In genomic region chr19:47210689-47211316, GRCh38 we compare ENCODE assay signal across 8 cellular contexts. TPM values are rescaled to one million over a fixed set of nuclear protein-coding genes. Genes with fewer than 3 reads are reported as not detected.
DNase-seq lines count a peak whose midpoint lies in the region; ATAC-seq, FAIRE-seq and TF ChIP-seq lines count a peak whose summit lies in the region.

No MANE protein-coding gene starts in this region.

- H3K27ac ChIP-seq in ACC112 (ENCODE audit: low read depth, low read length) (peak overlapping the region; percentile 29; the same call in 1 of the 2 replicates), right lobe of liver (no peak overlapping the region)

- no peaks in the 10 kb centered on the region for H3K9me3 ChIP-seq in right lobe of liver

- intact Hi-C loops in right lobe of liver (cut with DNase I): no loop called here

- H3K4me1 ChIP-seq in ACC112 (ENCODE audit: control insufficient read depth, insufficient read depth, low read length, unreplicated experiment): no peaks in the 10 kb centered on the region
- peaks cover 0 to 6% (median 0%) of the 10 kb centered on the region in 4 donors for H3K4me1 ChIP-seq in right lobe of liver

- DNase-seq in GM12892 (ENCODE audit: insufficient read length) (no peak), NCI-H2227 (lab: John Stamatoyannopoulos, UW; ENCODE audit: unreplicated experiment) (peak; percentile 68), choroid plexus epithelial cell (ENCODE audit: low read depth) (peak; percentile 90), right lobe of liver (peak in 2 of 3 donors; percentile 52 to 72)
- DNase-seq in activated CD4-positive, alpha-beta T cell treated with anti-CD3 and anti-CD28 coated beads for 1 hour: peak; percentile 63
- peak in 2 of 3 donors; percentile 71 to 79 for DNase-seq in stimulated activated CD4-positive, alpha-beta T cell treated with anti-CD3 and anti-CD28 coated beads, TNF-alpha, amount 100 ng/mL, for 48 hours (ENCODE audit: low read depth in 3 of 3)

- H3K79me2 ChIP-seq in ACC112 (ENCODE audit: control insufficient read depth, insufficient read depth, low read length, unreplicated experiment): no peaks in the 10 kb centered on the region

- H3K4me3 ChIP-seq in ACC112 (ENCODE audit: low read depth, low read length): no peak overlapping the region
- no peak overlapping the region for H3K4me3 ChIP-seq in choroid plexus epithelial cell (ENCODE audit: low read depth, low read length)
- no peak overlapping the region for H3K4me3 ChIP-seq in right lobe of liver

- TF ChIP-seq CTCF in choroid plexus epithelial cell (conservative IDR thresholded peaks at IDR 0.05; ENCODE audit: low read depth, low read length): peak; percentile 84
- TF ChIP-seq CTCF in right lobe of liver (IDR thresholded peaks at IDR 0.05): peak; percentile 73 to 90 (median 77)

- H3K27me3 ChIP-seq in ACC112 (ENCODE audit: insufficient read depth, low read length) (no peaks in the 10 kb centered on the region), right lobe of liver (no peaks in the 10 kb centered on the region)

- 0 out of 2 replicates have a peak, but pooled peaks cover 4% of the 10 kb centered on the region for H3K36me3 ChIP-seq in ACC112 (ENCODE audit: insufficient read depth, low read length)
- peaks cover 0 to 15% (median 4%) of the 10 kb centered on the region in 4 donors for H3K36me3 ChIP-seq in right lobe of liver

- TF ChIP-seq POLR2A in GM12892 (IDR thresholded peaks at IDR 0.05; ENCODE audit: low read depth, low read length) (no peak), right lobe of liver (IDR thresholded peaks at IDR 0.05) (no peak)

- 32% methylated on average over 18 of the region's 19 CpGs for WGBS in right lobe of liver (ENCODE audit: insufficient coverage, low coverage, low lambda C conversion rate, missing lambda C conversion rate)

- H2AFZ ChIP-seq in ACC112 (ENCODE audit: low read length, unreplicated experiment): no peak overlapping the region

- FAIRE-seq in GM12892 (lab: Jason Lieb, UNC): peak; percentile 97

- peak; percentile 88 to 96 (median 92) for ATAC-seq in right lobe of liver
- ATAC-seq in HG02610 (IDR thresholded peaks at IDR 0.05; ENCODE audit: unreplicated experiment): no peak

RNA-seq across cellular contexts. Expression of gene BBC3, which starts 20.2 kb away (rescaled TPM):
- polyA plus RNA-seq in GM12892 (2012; ENCODE audit: missing spikeins): 6.5 TPM
- total RNA-seq in right lobe of liver: 1 to 10 TPM; 1.8 to 8.0 (median 3.1) TPM

RNA-seq across cellular contexts. Expression of gene CCDC9, which starts 45.5 kb away (rescaled TPM):
- polyA plus RNA-seq in GM12892 (2012; ENCODE audit: missing spikeins): 8.4 TPM
- 10 to 100 TPM in 2 of 6 experiments, 1 to 10 TPM in 4; 5.8 to 15.1 (median 9.1) TPM for total RNA-seq in right lobe of liver
